17 cellular contexts compared by ENCODE assay signal in the genomic region with DNA sequence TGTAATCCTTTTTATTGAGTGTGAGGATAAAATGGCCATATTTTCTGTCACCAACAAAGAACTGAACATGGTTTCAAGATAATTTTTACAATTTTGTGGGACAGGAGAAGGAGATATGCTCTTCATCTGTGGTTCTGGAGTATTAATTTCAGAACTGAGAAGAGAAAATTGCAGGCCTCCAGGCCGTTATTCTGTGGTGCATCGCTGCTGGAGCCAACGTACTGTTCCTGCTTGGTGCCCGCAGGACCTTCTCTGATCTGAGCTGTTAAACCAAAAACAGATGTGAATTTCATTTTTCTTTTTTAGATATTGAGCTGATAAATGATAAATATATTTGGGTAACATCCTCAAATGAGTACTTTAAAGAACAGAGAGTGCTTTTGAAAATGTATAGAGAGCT.
DNase-seq lines count a peak whose midpoint lies in the region; ATAC-seq lines count a peak whose summit lies in the region.
"Had no signal": no experiment of that assay in that cellular context is flagged by ENCODE, and none has a peak within 500 bp of the region (broad histone marks: within the 10 kb centered on the region; RNA-seq: fewer than 3 reads in every experiment).

No MANE protein-coding gene starts in this region.

- DNase-seq in activated naive CD4-positive, alpha-beta T cell treated with anti-CD3 and anti-CD28 coated beads, Interleukin-2, amount 10 ng/mL, durations not matched to agents 7 days and 5 days = no peak
- no peak for DNase-seq in activated naive CD4-positive, alpha-beta T cell (lab: John Stamatoyannopoulos, UW)
- DNase-seq in activated T-helper 1 cell treated with anti-CD3 and anti-CD28 coated beads, Interleukin-12 subunit alpha, Interleukin-12 subunit beta, Interleukin-2, Interleukin-4 antibody, amounts not matched to agents 30 ng/mL and 10 ng/mL and 1 ng/mL, durations not matched to agents 14 hours and 24 hours and 36 hours (ENCODE audit: low spot score) = no peak
- peak in 1 of 2 donors; percentile 63 for DNase-seq in stimulated activated naive CD8-positive, alpha-beta T cell treated with anti-CD3 and anti-CD28 coated beads, Interleukin-15, amount 100 ng/mL, for 72 hours
- DNase-seq in kidney glomerular epithelial cell (lab: John Stamatoyannopoulos, UW) (no peak), NCI-H1436 treated with DMSO at 0.1 percent for 48 hours (lab: John Stamatoyannopoulos, UW) (no peak)
- DNase-seq: activated CD4-positive, CD25-positive, alpha-beta regulatory T cell treated with anti-CD3 and anti-CD28 coated beads, Interleukin-2, amount 50 U/mL, for 72 hours; activated gamma-delta T cell treated with Interleukin-2 at 50 U/mL for 16 hours; central memory CD4-positive, alpha-beta T cell; KBM-7; NCI-H1417 treated with DMSO at 0.1 percent for 48 hours; ovary; small intestine; SW 1271 had no signal

- H3K4me3 Mint-ChIP-seq in activated naive CD4-positive, alpha-beta T cell treated with anti-CD3 and anti-CD28 coated beads, Interleukin-2, amount 10 ng/mL, durations not matched to agents 7 days and 5 days = peak overlapping the region; percentile 38
- peak overlapping the region; percentile 69 for H3K4me3 Mint-ChIP-seq in activated T-helper 1 cell treated with anti-CD3 and anti-CD28 coated beads, Interleukin-12 subunit alpha, Interleukin-12 subunit beta, Interleukin-2, Interleukin-4 antibody, amounts not matched to agents 30 ng/mL and 10 ng/mL and 1 ng/mL, durations not matched to agents 14 hours and 24 hours and 36 hours
- peak overlapping the region; percentile 58 to 67 for H3K4me3 Mint-ChIP-seq in stimulated activated naive CD8-positive, alpha-beta T cell treated with anti-CD3 and anti-CD28 coated beads, Interleukin-15, amount 100 ng/mL, for 72 hours

- intact Hi-C loops in activated T-helper 1 cell treated with anti-CD3 and anti-CD28 coated beads, Interleukin-12 subunit alpha, Interleukin-12 subunit beta, Interleukin-2, Interleukin-4 antibody, amounts not matched to agents 30 ng/mL and 10 ng/mL and 1 ng/mL, durations not matched to agents 14 hours and 24 hours and 36 hours (cut with micrococcal nuclease) = loop anchor here (1.0 to 2.0 kb wide), 2 partner anchors 51 to 276 kb away; partner anchors contain the start of gene ZPBP

- peaks cover 85% of the 10 kb centered on the region for H3K36me3 Mint-ChIP-seq in activated naive CD4-positive, alpha-beta T cell treated with anti-CD3 and anti-CD28 coated beads, Interleukin-2, amount 10 ng/mL, durations not matched to agents 7 days and 5 days
- peaks cover 68% of the 10 kb centered on the region for H3K36me3 Mint-ChIP-seq in activated T-helper 1 cell treated with anti-CD3 and anti-CD28 coated beads, Interleukin-12 subunit alpha, Interleukin-12 subunit beta, Interleukin-2, Interleukin-4 antibody, amounts not matched to agents 30 ng/mL and 10 ng/mL and 1 ng/mL, durations not matched to agents 14 hours and 24 hours and 36 hours (ENCODE audit: low read depth)

- H3K27ac Mint-ChIP-seq in activated naive CD4-positive, alpha-beta T cell treated with anti-CD3 and anti-CD28 coated beads, Interleukin-2, amount 10 ng/mL, durations not matched to agents 7 days and 5 days = peak overlapping the region; percentile 76
- peak overlapping the region; percentile 67 for H3K27ac Mint-ChIP-seq in activated T-helper 1 cell treated with anti-CD3 and anti-CD28 coated beads, Interleukin-12 subunit alpha, Interleukin-12 subunit beta, Interleukin-2, Interleukin-4 antibody, amounts not matched to agents 30 ng/mL and 10 ng/mL and 1 ng/mL, durations not matched to agents 14 hours and 24 hours and 36 hours
- peak overlapping the region; percentile 72 to 79 for H3K27ac Mint-ChIP-seq in stimulated activated naive CD8-positive, alpha-beta T cell treated with anti-CD3 and anti-CD28 coated beads, Interleukin-15, amount 100 ng/mL, for 72 hours

- ATAC-seq in HG02885 (IDR thresholded peaks at IDR 0.05; ENCODE audit: poor library complexity, unreplicated experiment) = peak; percentile 66
- ATAC-seq in stimulated activated naive CD8-positive, alpha-beta T cell treated with anti-CD3 and anti-CD28 coated beads, Interleukin-15, amount 100 ng/mL, for 72 hours = peak; percentile 38
- no peak for ATAC-seq in HG02981 (IDR thresholded peaks at IDR 0.05; ENCODE audit: unreplicated experiment)
- ATAC-seq: Panc1 had no signal

- CTCF ChIA-PET in activated naive CD4-positive, alpha-beta T cell treated with anti-CD3 and anti-CD28 coated beads, Interleukin-2, amount 10 ng/mL, durations not matched to agents 7 days and 5 days (lab: Charles Lee) = interaction anchor here (0.7 to 9.4 kb wide), 38 partner anchors 9 to 311 kb away, joined by 3 to 162 read pairs (median 6); partner anchors contain the start of genes IKZF1 and ZPBP

- H3K4me1 Mint-ChIP-seq in activated naive CD4-positive, alpha-beta T cell treated with anti-CD3 and anti-CD28 coated beads, Interleukin-2, amount 10 ng/mL, durations not matched to agents 7 days and 5 days = peaks cover 98% of the 10 kb centered on the region
- peaks cover 100% of the 10 kb centered on the region for H3K4me1 Mint-ChIP-seq in activated T-helper 1 cell treated with anti-CD3 and anti-CD28 coated beads, Interleukin-12 subunit alpha, Interleukin-12 subunit beta, Interleukin-2, Interleukin-4 antibody, amounts not matched to agents 30 ng/mL and 10 ng/mL and 1 ng/mL, durations not matched to agents 14 hours and 24 hours and 36 hours (ENCODE audit: low read depth)
- peaks cover 98% of the 10 kb centered on the region for H3K4me1 Mint-ChIP-seq in stimulated activated naive CD8-positive, alpha-beta T cell treated with anti-CD3 and anti-CD28 coated beads, Interleukin-15, amount 100 ng/mL, for 72 hours

- no peaks in the 10 kb centered on the region for H3K9me3 Mint-ChIP-seq in activated naive CD4-positive, alpha-beta T cell treated with anti-CD3 and anti-CD28 coated beads, Interleukin-2, amount 10 ng/mL, durations not matched to agents 7 days and 5 days
- H3K9me3 Mint-ChIP-seq in activated T-helper 1 cell treated with anti-CD3 and anti-CD28 coated beads, Interleukin-12 subunit alpha, Interleukin-12 subunit beta, Interleukin-2, Interleukin-4 antibody, amounts not matched to agents 30 ng/mL and 10 ng/mL and 1 ng/mL, durations not matched to agents 14 hours and 24 hours and 36 hours = no peaks in the 10 kb centered on the region
- H3K9me3 Mint-ChIP-seq in stimulated activated naive CD8-positive, alpha-beta T cell treated with anti-CD3 and anti-CD28 coated beads, Interleukin-15, amount 100 ng/mL, for 72 hours = no peaks in the 10 kb centered on the region

- H3K27me3 Mint-ChIP-seq in activated naive CD4-positive, alpha-beta T cell treated with anti-CD3 and anti-CD28 coated beads, Interleukin-2, amount 10 ng/mL, durations not matched to agents 7 days and 5 days = no peaks in the 10 kb centered on the region
- no peaks in the 10 kb centered on the region for H3K27me3 Mint-ChIP-seq in activated T-helper 1 cell treated with anti-CD3 and anti-CD28 coated beads, Interleukin-12 subunit alpha, Interleukin-12 subunit beta, Interleukin-2, Interleukin-4 antibody, amounts not matched to agents 30 ng/mL and 10 ng/mL and 1 ng/mL, durations not matched to agents 14 hours and 24 hours and 36 hours (ENCODE audit: insufficient read depth)
- no peaks in the 10 kb centered on the region for H3K27me3 Mint-ChIP-seq in stimulated activated naive CD8-positive, alpha-beta T cell treated with anti-CD3 and anti-CD28 coated beads, Interleukin-15, amount 100 ng/mL, for 72 hours
